In genomic region chr19:13277104-13277809, GRCh38 we compare ENCODE assay signal across 8 cellular contexts.
A peak's percentile ranks its signal among the peaks of the same experiment; 100 is the strongest.
DNase-seq lines count a peak whose midpoint lies in the region; ATAC-seq, FAIRE-seq and TF ChIP-seq lines count a peak whose summit lies in the region.

No MANE protein-coding gene starts in this region.

- no peaks in the 10 kb centered on the region for H3K9me3 ChIP-seq in testis

- intact Hi-C loops in testis (cut with DNase I; ENCODE audit: low total_unique reads) = no loop called here

- H3K4me3 ChIP-seq in fibroblast of pulmonary artery (replicated peaks; ENCODE audit: low read depth, low read length) (no peak overlapping the region), testis (no peak overlapping the region)

- 55 to 56% methylated on average over 14 to 17 of the region's 17 CpGs for WGBS in testis, 2 donors

- peaks cover 17% of the 10 kb centered on the region for H3K4me1 Mint-ChIP-seq in activated T-cell treated with anti-CD3 and anti-CD28 coated beads, Interleukin-2, amount 50 U/mL, for 24 hours (ENCODE audit: low read depth)

- no peaks in the 10 kb centered on the region for H3K36me3 ChIP-seq in testis (ENCODE audit: low read depth, missing control alignments)

- no peak overlapping the region for H3K4me3 Mint-ChIP-seq in activated T-cell treated with anti-CD3 and anti-CD28 coated beads, Interleukin-2, amount 50 U/mL, for 24 hours

- ATAC-seq in GM21619 (IDR thresholded peaks at IDR 0.05; ENCODE audit: unreplicated experiment) = no peak

- H3K4me1 ChIP-seq in testis = no peaks in the 10 kb centered on the region

- no peaks in the 10 kb centered on the region for H3K36me3 Mint-ChIP-seq in activated T-cell treated with anti-CD3 and anti-CD28 coated beads, Interleukin-2, amount 50 U/mL, for 24 hours (ENCODE audit: low read depth)

- peaks cover 4% of the 10 kb centered on the region for H3K27me3 Mint-ChIP-seq in activated T-cell treated with anti-CD3 and anti-CD28 coated beads, Interleukin-2, amount 50 U/mL, for 24 hours

- DNase-seq in HuH-7 (ENCODE audit: low spot score) (peak; percentile 55), RPMI7951 (ENCODE audit: low read depth) (peak; percentile 78), fibroblast of pulmonary artery (ENCODE audit: low read depth) (peak; percentile 83), non-pigmented ciliary epithelial cell (ENCODE audit: low read depth) (peak; percentile 28), testis (peak; percentile 63)
- peak; percentile 74 for DNase-seq in activated T-cell treated with anti-CD3 and anti-CD28 coated beads, Interleukin-2, amount 50 U/mL, for 24 hours

- FAIRE-seq in G401.6 (lab: Jason Lieb, UNC) = peak; percentile 95

- H3K27ac ChIP-seq in testis = no peak overlapping the region

- H3K27me3 ChIP-seq in testis = no peaks in the 10 kb centered on the region

- no peaks in the 10 kb centered on the region for H3K9me3 Mint-ChIP-seq in activated T-cell treated with anti-CD3 and anti-CD28 coated beads, Interleukin-2, amount 50 U/mL, for 24 hours

- TF ChIP-seq POLR2A in testis (IDR thresholded peaks at IDR 0.05) = no peak

- TF ChIP-seq CTCF in fibroblast of pulmonary artery (IDR thresholded peaks at IDR 0.05; ENCODE audit: low read length, missing control alignments) = peak; percentile 47
- peak; percentile 54 to 74 (median 68) for TF ChIP-seq CTCF in testis (IDR thresholded peaks at IDR 0.05)

- H3K27ac Mint-ChIP-seq in activated T-cell treated with anti-CD3 and anti-CD28 coated beads, Interleukin-2, amount 50 U/mL, for 24 hours = peak overlapping the region; percentile 90

Comparison
In these comparisons a context has a peak if more than half of its experiments do, and no peak if none do; other contexts are left out.
1. DNase-seq: peak in every context shown above with its lines; median percentile 83 in fibroblast of pulmonary artery; 78 in RPMI7951; 74 in activated T-cell treated with anti-CD3 and anti-CD28 coated beads, Interleukin-2, amount 50 U/mL, for 24 hours; 63 in testis; 55 in HuH-7; 28 in non-pigmented ciliary epithelial cell.